13 cellular contexts compared by ENCODE assay signal in genomic region chr19:28424041-28424440, GRCh38.
"Had no signal": no experiment of that assay in that cellular context is flagged by ENCODE, and none has a peak within 500 bp of the region (broad histone marks: within the 10 kb centered on the region; RNA-seq: fewer than 3 reads in every experiment).

No MANE protein-coding gene starts in this region.

- H3K27ac ChIP-seq: cardiac muscle cell, gastroesophageal sphincter, left lung, pancreas, skin epidermis, stomach, thoracic aorta had no signal

- DNase-seq: activated CD4-positive, alpha-beta T cell treated with anti-CD3 and anti-CD28 coated beads for 36 hours; activated CD8-positive, alpha-beta T cell treated with anti-CD3 and anti-CD28 coated beads for 36 hours; activated naive CD4-positive, alpha-beta T cell treated with Interleukin-2 at 50 U/mL for 16 hours; activated naive CD8-positive, alpha-beta T cell treated with anti-CD3 and anti-CD28 coated beads, Interleukin-2, amount 50 U/mL, for 24 hours; left lung; pancreas; retina; stimulated activated CD4-positive, alpha-beta T cell treated with anti-CD3 and anti-CD28 coated beads, Interleukin-4, amount 100 ng/mL, for 4 hours; stomach had no signal

- H3K9me3 ChIP-seq: gastroesophageal sphincter, left lung, pancreas, thoracic aorta had no signal

- ATAC-seq: activated CD4-positive, alpha-beta T cell treated with anti-CD3 and anti-CD28 coated beads for 36 hours; activated CD8-positive, alpha-beta T cell treated with anti-CD3 and anti-CD28 coated beads for 36 hours; activated naive CD8-positive, alpha-beta T cell treated with anti-CD3 and anti-CD28 coated beads, Interleukin-2, amount 50 U/mL, for 24 hours; gastroesophageal sphincter; left lung; pancreas had no signal

- H3K4me3 ChIP-seq: cardiac muscle cell, gastroesophageal sphincter, left lung, pancreas, skin epidermis, stomach, thoracic aorta had no signal

- H3K4me1 ChIP-seq: gastroesophageal sphincter, left lung, pancreas, stomach had no signal

- H3K36me3 ChIP-seq: cardiac muscle cell, gastroesophageal sphincter, left lung, pancreas, stomach, thoracic aorta had no signal

- H3K27me3 ChIP-seq: cardiac muscle cell had no signal
